ENCODE assay signal across 8 cellular contexts in the genomic region with DNA sequence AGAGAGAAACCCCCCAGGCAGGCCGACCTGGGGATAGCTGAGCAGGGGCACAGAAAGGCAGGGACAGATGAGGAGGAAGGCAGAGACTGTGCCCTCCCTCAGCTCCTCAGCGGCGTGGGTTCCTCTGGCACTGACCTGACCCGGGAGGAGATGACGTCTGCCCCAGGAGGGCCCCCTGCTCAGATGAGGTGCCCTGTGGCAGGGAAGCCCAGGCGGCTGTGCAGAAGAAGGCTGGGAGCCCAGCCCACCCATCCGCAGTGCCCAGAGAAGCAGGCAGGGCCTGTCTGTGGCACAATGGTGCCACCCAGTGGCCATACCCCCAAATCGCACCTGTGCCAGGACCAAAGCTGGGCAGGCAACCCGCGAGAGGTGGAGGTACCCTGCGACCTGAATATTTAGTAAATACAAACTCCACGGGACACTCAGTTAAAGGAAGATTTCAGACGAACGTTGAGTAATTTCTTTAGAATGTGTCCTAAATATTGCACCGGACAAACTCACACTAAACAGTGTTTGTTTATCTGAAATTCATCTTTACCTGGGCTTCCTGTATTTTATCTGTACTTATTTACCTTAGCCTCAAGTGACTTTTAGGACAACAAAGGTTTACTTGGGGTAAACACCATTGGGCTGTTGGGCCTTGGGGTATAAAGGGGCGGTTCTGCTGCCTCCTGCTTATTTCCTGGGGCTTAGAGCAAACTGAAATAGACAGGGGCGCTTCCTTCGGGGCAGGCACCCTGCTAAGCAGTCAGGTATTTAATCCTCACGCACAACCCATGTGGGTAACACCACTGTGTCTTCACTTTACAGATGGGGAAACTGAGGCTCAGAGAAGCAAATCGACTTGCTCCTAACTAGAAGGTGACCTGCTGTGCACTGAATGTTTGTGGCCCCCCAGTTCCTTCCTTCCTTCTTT. TPM values are rescaled to one million over a fixed set of nuclear protein-coding genes. Genes with fewer than 3 reads are reported as not detected.
DNase-seq lines count a peak whose midpoint lies in the region; ATAC-seq, FAIRE-seq and TF ChIP-seq lines count a peak whose summit lies in the region.

No MANE protein-coding gene starts in this region.

- ATAC-seq in GM21825 (IDR thresholded peaks at IDR 0.05; ENCODE audit: unreplicated experiment) (peak; percentile 80), left lung (peak; percentile 94), GM18517 (IDR thresholded peaks at IDR 0.05; ENCODE audit: unreplicated experiment) (no peak)
- peak; percentile 59 for ATAC-seq in central memory CD8-positive, alpha-beta T cell (replicated peaks; ENCODE audit: extremely low read depth, poor library complexity, severe bottlenecking)

- H3K27ac Mint-ChIP-seq in central memory CD8-positive, alpha-beta T cell (ENCODE audit: low read depth), result no peak overlapping the region

- H3K36me3 ChIP-seq in left lung, result no peaks in the 10 kb centered on the region

- no peaks in the 10 kb centered on the region for H3K4me1 ChIP-seq in left lung

- H3K9me3 ChIP-seq in left lung, result peaks cover 0 to 5% of the 10 kb centered on the region in 2 donors

- H3K4me3 Mint-ChIP-seq in central memory CD8-positive, alpha-beta T cell, result no peak overlapping the region

- peaks cover 0 to 69% of the 10 kb centered on the region in 2 donors for H3K27me3 ChIP-seq in left lung

- intact Hi-C loops in left lung (cut with DNase I), result no loop called here

- peak; percentile 48 for DNase-seq in LoVo (ENCODE audit: low spot score)
- DNase-seq in activated CD4-positive, CD25-positive, alpha-beta regulatory T cell (lab: John Stamatoyannopoulos, UW), result peak; percentile 12 to 52 (median 34)
- peak; percentile 30 to 41 for DNase-seq in central memory CD8-positive, alpha-beta T cell (ENCODE audit: low spot score in 2 of 2)
- peak; percentile 50 to 87 for DNase-seq in left lung
- peak in 2 of 3 donors; percentile 7 to 60 for DNase-seq in stimulated activated CD4-positive, alpha-beta T cell treated with anti-CD3 and anti-CD28 coated beads, TNF-alpha, amount 100 ng/mL, for 1 hour (ENCODE audit: low read depth in 3 of 3, low spot score in 1 of 3)

- peak; percentile 83 to 84 for TF ChIP-seq CTCF in left lung (IDR thresholded peaks at IDR 0.05)

- peaks cover 34% of the 10 kb centered on the region for H3K27me3 Mint-ChIP-seq in central memory CD8-positive, alpha-beta T cell

- peaks cover 2% of the 10 kb centered on the region for H3K9me3 Mint-ChIP-seq in central memory CD8-positive, alpha-beta T cell

- no peak overlapping the region for H3K4me3 ChIP-seq in left lung

- no peaks in the 10 kb centered on the region for H3K36me3 Mint-ChIP-seq in central memory CD8-positive, alpha-beta T cell (ENCODE audit: insufficient read depth)

- H3K4me1 Mint-ChIP-seq in central memory CD8-positive, alpha-beta T cell, result peaks cover 5% of the 10 kb centered on the region

- H3K27ac ChIP-seq in left lung, result no peak overlapping the region

- peak; percentile 15 for FAIRE-seq in G401.6 (lab: Jason Lieb, UNC)

RNA-seq across cellular contexts. Expression of gene HMX1, which starts 46.5 kb away (rescaled TPM):
- total RNA-seq in left lung, result not detected
